1 cellular context compared by ENCODE assay signal in genomic region chr13:113442985-113443362, GRCh38.
A peak's percentile ranks its signal among the peaks of the same experiment; 100 is the strongest.
TF ChIP-seq lines count a peak whose summit lies in the region.

No MANE protein-coding gene starts in this region.

TF ChIP-seq in HepG2, 621 proteins besides CTCF, POLR2A, EP300 and RAD21:
- peak; percentile 60 for TF ChIP-seq ONECUT2 (CRISPR knock-in tag; IDR thresholded peaks at IDR 0.05)
- TF ChIP-seq HMGA1 (CRISPR knock-in tag; conservative IDR thresholded peaks at IDR 0.05) = no peak
